Comparison of ENCODE assay signal across 1 cellular context in the genomic region with DNA sequence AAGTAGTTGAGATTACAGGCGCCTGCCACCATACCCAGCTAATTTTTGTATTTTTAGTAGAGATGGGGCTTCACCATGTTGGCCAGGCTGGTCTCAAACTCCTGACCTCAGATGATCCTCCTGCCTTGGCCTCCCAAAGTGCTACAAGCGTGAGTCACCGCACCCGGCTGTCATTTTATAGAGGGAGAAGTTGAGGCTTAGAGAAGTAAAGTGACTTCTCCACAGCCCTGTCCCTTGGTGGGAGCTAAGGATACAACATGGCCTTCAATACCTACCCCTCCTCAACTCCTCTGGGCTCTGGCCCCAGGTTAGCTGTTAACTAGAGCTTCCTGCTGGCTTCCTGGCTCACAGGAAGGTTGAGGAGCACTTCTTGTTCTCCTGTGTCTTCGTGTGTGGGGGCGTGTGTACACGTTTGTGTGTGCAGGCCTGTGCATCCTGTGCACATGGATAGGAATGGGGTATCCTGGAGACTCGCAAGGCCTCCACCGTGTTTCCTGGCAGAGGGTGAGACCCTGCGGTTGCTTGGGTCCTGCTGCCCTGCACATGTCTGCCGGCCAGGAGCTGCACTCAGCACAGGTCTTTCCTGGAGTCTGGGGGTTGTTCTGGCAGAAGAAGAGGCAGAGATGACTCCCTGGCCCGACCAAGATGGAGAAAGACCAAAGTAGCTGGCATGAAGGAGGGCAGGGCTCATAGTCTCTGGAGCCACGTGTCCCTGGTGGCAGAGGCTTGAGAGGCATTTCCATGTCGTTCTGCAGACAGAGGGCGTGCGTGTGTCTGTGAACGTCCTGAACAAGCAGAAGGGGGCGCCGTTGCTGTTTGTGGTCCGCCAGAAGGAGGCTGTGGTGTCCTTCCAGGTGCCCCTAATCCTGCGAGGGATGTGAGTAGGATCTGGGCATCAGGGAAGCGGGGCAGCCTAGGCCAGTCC.
A peak's percentile ranks its signal among the peaks of the same experiment; 100 is the strongest.
TF ChIP-seq lines count a peak whose summit lies in the region.

No MANE protein-coding gene starts in this region.

TF ChIP-seq in K562, 482 proteins besides CTCF, POLR2A, EP300 and RAD21 (continued from another document and continues in another):
- TF ChIP-seq, protein P1, sequence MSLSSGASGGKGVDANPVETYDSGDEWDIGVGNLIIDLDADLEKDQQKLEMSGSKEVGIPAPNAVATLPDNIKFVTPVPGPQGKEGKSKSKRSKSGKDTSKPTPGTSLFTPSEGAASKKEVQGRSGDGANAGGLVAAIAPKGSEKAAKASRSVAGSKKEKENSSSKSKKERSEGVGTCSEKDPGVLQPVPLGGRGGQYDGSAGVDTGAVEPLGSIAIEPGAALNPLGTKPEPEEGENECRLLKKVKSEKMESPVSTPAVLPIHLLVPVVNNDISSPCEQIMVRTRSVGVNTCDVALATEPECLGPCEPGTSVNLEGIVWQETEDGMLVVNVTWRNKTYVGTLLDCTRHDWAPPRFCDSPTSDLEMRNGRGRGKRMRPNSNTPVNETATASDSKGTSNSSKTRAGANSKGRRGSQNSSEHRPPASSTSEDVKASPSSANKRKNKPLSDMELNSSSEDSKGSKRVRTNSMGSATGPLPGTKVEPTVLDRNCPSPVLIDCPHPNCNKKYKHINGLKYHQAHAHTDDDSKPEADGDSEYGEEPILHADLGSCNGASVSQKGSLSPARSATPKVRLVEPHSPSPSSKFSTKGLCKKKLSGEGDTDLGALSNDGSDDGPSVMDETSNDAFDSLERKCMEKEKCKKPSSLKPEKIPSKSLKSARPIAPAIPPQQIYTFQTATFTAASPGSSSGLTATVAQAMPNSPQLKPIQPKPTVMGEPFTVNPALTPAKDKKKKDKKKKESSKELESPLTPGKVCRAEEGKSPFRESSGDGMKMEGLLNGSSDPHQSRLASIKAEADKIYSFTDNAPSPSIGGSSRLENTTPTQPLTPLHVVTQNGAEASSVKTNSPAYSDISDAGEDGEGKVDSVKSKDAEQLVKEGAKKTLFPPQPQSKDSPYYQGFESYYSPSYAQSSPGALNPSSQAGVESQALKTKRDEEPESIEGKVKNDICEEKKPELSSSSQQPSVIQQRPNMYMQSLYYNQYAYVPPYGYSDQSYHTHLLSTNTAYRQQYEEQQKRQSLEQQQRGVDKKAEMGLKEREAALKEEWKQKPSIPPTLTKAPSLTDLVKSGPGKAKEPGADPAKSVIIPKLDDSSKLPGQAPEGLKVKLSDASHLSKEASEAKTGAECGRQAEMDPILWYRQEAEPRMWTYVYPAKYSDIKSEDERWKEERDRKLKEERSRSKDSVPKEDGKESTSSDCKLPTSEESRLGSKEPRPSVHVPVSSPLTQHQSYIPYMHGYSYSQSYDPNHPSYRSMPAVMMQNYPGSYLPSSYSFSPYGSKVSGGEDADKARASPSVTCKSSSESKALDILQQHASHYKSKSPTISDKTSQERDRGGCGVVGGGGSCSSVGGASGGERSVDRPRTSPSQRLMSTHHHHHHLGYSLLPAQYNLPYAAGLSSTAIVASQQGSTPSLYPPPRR (CRISPR knock-in tag; IDR thresholded peaks at IDR 0.05; ENCODE audit: borderline replicate concordance): no peak
- TF ChIP-seq PHB (CRISPR knock-in tag; IDR thresholded peaks at IDR 0.05) (no peak), SRSF9 (IDR thresholded peaks at IDR 0.05; ENCODE audit: borderline replicate concordance, low read depth, low read length) (no peak), FOXJ2 (tag; IDR thresholded peaks at IDR 0.05) (no peak), SIN3A (IDR thresholded peaks at IDR 0.05; ENCODE audit: borderline replicate concordance in 2 of 2, control insufficient read depth in 1 of 2, low read depth in 2 of 2, low read length in 2 of 2) (0 out of 4 replicates have a peak, but pooled peaks of 1 of the 2 experiments have one; percentile 20), MECOM (CRISPR knock-in tag; IDR thresholded peaks at IDR 0.05) (no peak), CBX3 (IDR thresholded peaks at IDR 0.05; ENCODE audit: borderline replicate concordance in 1 of 2, low read length in 2 of 2) (peak in 1 of 2 experiments; percentile 85; a peak in 1 of 3 replicates), POU5F1 (IDR thresholded peaks at IDR 0.05; ENCODE audit: borderline replicate concordance, low read depth, low read length, partially characterized antibody) (no peak), ETV6 (IDR thresholded peaks at IDR 0.05; ENCODE audit: borderline replicate concordance in 1 of 2, low read depth in 2 of 2, low read length in 1 of 2) (no peak), ETV6 (CRISPR knock-in tag; IDR thresholded peaks at IDR 0.05; ENCODE audit: borderline replicate concordance) (no peak), ZSCAN29 (IDR thresholded peaks at IDR 0.05) (no peak), BDP1 (IDR thresholded peaks at IDR 0.05; ENCODE audit: insufficient read depth, insufficient read length) (no peak), SIN3B (IDR thresholded peaks at IDR 0.05; ENCODE audit: low read depth) (no peak), SMAD1 (IDR thresholded peaks at IDR 0.05; ENCODE audit: low read depth, low read length, partially characterized antibody) (no peak), ZNF175 (CRISPR knock-in tag; IDR thresholded peaks at IDR 0.05; ENCODE audit: low read depth) (no peak), ZNF174 (CRISPR knock-in tag; IDR thresholded peaks at IDR 0.05) (no peak), ZNF24 (IDR thresholded peaks at IDR 0.05) (no peak), ZNF232 (CRISPR knock-in tag; IDR thresholded peaks at IDR 0.05) (no peak), CBFB (CRISPR knock-in tag; IDR thresholded peaks at IDR 0.05) (no peak), MYBL2 (IDR thresholded peaks at IDR 0.05; ENCODE audit: low read depth) (no peak), MYBL2 (CRISPR knock-in tag; IDR thresholded peaks at IDR 0.05; ENCODE audit: borderline replicate concordance) (no peak), MXI1 (IDR thresholded peaks at IDR 0.05; ENCODE audit: low read depth, low read length) (no peak), ZNF217 (CRISPR knock-in tag; IDR thresholded peaks at IDR 0.05) (no peak), ZNF717 (CRISPR knock-in tag; IDR thresholded peaks at IDR 0.05) (no peak), ARID2 (IDR thresholded peaks at IDR 0.05) (no peak), ZNF41 (CRISPR knock-in tag; conservative IDR thresholded peaks at IDR 0.05) (no peak), TAF15 (IDR thresholded peaks at IDR 0.05; ENCODE audit: low read depth, low read length) (no peak), ZNF699 (CRISPR knock-in tag; IDR thresholded peaks at IDR 0.05; ENCODE audit: insufficient replicate concordance) (no peak), CHD2 (IDR thresholded peaks at IDR 0.05; ENCODE audit: low read depth, low read length) (no peak), ZNF384 (IDR thresholded peaks at IDR 0.05; ENCODE audit: low read depth, low read length) (no peak), YBX1 (IDR thresholded peaks at IDR 0.05) (no peak), HCFC1 (IDR thresholded peaks at IDR 0.05; ENCODE audit: low read depth, low read length) (no peak; the same call in 1 of the 2 replicates), BRCA1 (IDR thresholded peaks at IDR 0.05) (no peak), BRCA1 (CRISPR knock-in tag; IDR thresholded peaks at IDR 0.05) (no peak), SMARCC2 (IDR thresholded peaks at IDR 0.05; ENCODE audit: low read depth) (no peak), U2AF1 (optimal IDR thresholded peaks at IDR 0.05; ENCODE audit: low read depth, low read length) (no peak)
- TF ChIP-seq, protein P2, sequence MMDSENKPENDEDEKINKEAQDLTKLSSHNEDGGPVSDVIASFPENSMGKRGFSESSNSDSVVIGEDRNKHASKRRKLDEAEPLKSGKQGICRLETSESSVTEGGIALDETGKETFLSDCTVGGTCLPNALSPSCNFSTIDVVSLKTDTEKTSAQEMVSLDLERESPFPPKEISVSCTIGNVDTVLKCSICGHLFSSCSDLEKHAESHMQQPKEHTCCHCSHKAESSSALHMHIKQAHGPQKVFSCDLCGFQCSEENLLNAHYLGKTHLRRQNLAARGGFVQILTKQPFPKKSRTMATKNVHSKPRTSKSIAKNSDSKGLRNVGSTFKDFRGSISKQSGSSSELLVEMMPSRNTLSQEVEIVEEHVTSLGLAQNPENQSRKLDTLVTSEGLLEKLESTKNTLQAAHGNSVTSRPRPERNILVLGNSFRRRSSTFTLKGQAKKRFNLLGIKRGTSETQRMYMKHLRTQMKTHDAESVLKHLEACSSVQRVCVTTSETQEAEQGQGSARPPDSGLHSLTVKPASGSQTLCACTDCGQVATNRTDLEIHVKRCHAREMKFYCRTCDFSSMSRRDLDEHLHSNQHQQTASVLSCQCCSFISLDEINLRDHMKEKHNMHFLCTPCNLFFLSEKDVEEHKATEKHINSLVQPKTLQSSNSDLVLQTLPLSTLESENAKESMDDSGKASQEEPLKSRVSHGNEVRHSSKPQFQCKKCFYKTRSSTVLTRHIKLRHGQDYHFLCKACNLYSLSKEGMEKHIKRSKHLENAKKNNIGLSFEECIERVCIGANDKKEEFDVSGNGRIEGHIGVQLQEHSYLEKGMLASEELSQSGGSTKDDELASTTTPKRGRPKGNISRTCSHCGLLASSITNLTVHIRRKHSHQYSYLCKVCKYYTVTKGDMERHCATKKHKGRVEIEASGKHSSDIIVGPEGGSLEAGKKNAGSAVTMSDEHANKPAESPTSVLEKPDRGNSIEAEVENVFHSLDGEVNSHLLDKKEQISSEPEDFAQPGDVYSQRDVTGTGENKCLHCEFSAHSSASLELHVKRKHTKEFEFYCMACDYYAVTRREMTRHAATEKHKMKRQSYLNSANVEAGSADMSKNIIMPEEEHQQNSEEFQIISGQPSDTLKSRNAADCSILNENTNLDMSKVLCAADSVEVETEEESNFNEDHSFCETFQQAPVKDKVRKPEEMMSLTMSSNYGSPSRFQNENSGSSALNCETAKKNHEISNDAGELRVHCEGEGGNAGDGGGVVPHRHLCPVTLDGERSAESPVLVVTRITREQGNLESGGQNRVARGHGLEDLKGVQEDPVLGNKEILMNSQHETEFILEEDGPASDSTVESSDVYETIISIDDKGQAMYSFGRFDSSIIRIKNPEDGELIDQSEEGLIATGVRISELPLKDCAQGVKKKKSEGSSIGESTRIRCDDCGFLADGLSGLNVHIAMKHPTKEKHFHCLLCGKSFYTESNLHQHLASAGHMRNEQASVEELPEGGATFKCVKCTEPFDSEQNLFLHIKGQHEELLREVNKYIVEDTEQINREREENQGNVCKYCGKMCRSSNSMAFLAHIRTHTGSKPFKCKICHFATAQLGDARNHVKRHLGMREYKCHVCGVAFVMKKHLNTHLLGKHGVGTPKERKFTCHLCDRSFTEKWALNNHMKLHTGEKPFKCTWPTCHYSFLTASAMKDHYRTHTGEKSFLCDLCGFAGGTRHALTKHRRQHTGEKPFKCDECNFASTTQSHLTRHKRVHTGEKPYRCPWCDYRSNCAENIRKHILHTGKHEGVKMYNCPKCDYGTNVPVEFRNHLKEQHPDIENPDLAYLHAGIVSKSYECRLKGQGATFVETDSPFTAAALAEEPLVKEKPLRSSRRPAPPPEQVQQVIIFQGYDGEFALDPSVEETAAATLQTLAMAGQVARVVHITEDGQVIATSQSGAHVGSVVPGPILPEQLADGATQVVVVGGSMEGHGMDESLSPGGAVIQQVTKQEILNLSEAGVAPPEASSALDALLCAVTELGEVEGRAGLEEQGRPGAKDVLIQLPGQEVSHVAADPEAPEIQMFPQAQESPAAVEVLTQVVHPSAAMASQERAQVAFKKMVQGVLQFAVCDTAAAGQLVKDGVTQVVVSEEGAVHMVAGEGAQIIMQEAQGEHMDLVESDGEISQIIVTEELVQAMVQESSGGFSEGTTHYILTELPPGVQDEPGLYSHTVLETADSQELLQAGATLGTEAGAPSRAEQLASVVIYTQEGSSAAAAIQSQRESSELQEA (IDR thresholded peaks at IDR 0.05; ENCODE audit: low read depth): no peak
- TF ChIP-seq, protein P3, sequence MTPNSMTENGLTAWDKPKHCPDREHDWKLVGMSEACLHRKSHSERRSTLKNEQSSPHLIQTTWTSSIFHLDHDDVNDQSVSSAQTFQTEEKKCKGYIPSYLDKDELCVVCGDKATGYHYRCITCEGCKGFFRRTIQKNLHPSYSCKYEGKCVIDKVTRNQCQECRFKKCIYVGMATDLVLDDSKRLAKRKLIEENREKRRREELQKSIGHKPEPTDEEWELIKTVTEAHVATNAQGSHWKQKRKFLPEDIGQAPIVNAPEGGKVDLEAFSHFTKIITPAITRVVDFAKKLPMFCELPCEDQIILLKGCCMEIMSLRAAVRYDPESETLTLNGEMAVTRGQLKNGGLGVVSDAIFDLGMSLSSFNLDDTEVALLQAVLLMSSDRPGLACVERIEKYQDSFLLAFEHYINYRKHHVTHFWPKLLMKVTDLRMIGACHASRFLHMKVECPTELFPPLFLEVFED (CRISPR knock-in tag; conservative IDR thresholded peaks at IDR 0.05): no peak
- TF ChIP-seq, protein P4, sequence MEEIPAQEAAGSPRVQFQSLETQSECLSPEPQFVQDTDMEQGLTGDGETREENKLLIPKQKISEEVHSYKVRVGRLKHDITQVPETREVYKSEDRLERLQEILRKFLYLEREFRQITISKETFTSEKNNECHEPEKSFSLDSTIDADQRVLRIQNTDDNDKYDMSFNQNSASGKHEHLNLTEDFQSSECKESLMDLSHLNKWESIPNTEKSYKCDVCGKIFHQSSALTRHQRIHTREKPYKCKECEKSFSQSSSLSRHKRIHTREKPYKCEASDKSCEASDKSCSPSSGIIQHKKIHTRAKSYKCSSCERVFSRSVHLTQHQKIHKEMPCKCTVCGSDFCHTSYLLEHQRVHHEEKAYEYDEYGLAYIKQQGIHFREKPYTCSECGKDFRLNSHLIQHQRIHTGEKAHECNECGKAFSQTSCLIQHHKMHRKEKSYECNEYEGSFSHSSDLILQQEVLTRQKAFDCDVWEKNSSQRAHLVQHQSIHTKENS (CRISPR knock-in tag; IDR thresholded peaks at IDR 0.05): no peak
- TF ChIP-seq, protein P5, sequence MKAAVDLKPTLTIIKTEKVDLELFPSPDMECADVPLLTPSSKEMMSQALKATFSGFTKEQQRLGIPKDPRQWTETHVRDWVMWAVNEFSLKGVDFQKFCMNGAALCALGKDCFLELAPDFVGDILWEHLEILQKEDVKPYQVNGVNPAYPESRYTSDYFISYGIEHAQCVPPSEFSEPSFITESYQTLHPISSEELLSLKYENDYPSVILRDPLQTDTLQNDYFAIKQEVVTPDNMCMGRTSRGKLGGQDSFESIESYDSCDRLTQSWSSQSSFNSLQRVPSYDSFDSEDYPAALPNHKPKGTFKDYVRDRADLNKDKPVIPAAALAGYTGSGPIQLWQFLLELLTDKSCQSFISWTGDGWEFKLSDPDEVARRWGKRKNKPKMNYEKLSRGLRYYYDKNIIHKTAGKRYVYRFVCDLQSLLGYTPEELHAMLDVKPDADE (conservative IDR thresholded peaks at IDR 0.05; ENCODE audit: control insufficient read depth, low read depth, low read length): peak; percentile 44; the same call in 1 of the 2 replicates
- TF ChIP-seq, protein P6, sequence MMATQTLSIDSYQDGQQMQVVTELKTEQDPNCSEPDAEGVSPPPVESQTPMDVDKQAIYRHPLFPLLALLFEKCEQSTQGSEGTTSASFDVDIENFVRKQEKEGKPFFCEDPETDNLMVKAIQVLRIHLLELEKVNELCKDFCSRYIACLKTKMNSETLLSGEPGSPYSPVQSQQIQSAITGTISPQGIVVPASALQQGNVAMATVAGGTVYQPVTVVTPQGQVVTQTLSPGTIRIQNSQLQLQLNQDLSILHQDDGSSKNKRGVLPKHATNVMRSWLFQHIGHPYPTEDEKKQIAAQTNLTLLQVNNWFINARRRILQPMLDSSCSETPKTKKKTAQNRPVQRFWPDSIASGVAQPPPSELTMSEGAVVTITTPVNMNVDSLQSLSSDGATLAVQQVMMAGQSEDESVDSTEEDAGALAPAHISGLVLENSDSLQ (IDR thresholded peaks at IDR 0.05): 0 out of 2 replicates have a peak, but pooled peaks have one; percentile 9
- TF ChIP-seq, protein P7, sequence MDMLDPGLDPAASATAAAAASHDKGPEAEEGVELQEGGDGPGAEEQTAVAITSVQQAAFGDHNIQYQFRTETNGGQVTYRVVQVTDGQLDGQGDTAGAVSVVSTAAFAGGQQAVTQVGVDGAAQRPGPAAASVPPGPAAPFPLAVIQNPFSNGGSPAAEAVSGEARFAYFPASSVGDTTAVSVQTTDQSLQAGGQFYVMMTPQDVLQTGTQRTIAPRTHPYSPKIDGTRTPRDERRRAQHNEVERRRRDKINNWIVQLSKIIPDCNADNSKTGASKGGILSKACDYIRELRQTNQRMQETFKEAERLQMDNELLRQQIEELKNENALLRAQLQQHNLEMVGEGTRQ (CRISPR knock-in tag; IDR thresholded peaks at IDR 0.05): peak; percentile 52; the same call in 1 of the 2 replicates
